ENCODE assay signal across 8 cellular contexts in the genomic region with DNA sequence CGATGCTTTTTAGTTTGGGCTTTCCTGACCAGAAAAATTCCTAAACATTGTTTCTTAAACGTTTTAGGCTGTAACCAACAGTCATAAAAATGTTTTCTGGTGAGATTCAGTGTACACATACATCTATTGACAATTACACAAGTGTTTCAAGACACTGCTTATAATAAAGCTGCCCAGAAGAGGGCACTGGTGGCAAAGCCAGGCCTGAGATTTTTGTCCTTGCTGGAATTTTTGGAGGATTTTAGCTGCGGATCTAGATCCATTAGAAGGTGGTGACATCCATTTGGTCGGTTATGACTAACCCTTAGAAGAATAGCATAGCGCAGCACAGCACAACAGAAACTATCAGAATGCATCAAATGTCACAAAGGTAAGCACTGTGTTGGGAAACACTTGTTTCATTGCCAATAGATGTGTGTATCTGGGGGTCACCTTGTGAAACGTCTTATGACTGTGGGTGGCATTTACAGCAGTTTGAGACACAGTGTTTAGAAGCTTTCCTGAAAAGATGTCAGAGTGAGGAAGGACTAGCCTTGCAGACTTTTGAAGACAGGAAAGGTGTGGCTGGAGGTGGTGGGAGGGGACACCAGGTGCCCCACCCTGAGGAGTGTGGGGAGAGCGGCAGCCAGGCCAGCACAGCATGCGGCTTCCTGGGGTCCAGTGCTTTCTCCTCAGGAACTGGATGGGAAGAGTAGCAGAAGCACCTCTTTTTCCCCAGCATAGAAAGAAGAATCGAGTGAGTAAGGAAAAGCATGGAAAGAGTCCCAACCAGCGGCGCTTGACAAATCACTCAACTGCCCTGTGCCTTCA. TPM values are rescaled to one million over a fixed set of nuclear protein-coding genes. Genes with fewer than 3 reads are reported as not detected.
A peak's percentile ranks its signal among the peaks of the same experiment; 100 is the strongest.
DNase-seq lines count a peak whose midpoint lies in the region; ATAC-seq and TF ChIP-seq lines count a peak whose summit lies in the region.

No MANE protein-coding gene starts in this region.

- H3K4me3 ChIP-seq in BLaER1 treated with 17β-estradiol and CSF1 and Interleukin-3, amounts not matched to agents 10 nM and 100 nM = no peak overlapping the region

- H3K9ac ChIP-seq in BLaER1 treated with 17β-estradiol and CSF1 and Interleukin-3, amounts not matched to agents 10 nM and 100 nM = no peak overlapping the region

- peaks cover 0 to 13% (median 0%) of the 10 kb centered on the region in 11 experiments; a peak in 2 of 22 replicates for H4K20me1 ChIP-seq in BLaER1 treated with 17β-estradiol and CSF1 and Interleukin-3, amounts not matched to agents 10 nM and 100 nM

- peaks cover 0 to 5% (median 0%) of the 10 kb centered on the region in 11 experiments; a peak in 5 of 22 replicates for H3K9me3 ChIP-seq in BLaER1 treated with 17β-estradiol and CSF1 and Interleukin-3, amounts not matched to agents 10 nM and 100 nM (replicated peaks in 1 of 11)

- in situ Hi-C loops in T47D (cut with HindIII; ENCODE audit: low pct_unique_long_range_greater_than_20kb, low sequenced_read_pairs) = no loop called here
- in situ Hi-C loops in GM13976 (cut with MboI; ENCODE audit: low sequenced_read_pairs, unreplicated experiment) = no loop called here

- peak overlapping the region in 6 of 11 experiments; percentile 3 to 75 (median 28); a peak in 7 of 22 replicates for H3K4me2 ChIP-seq in BLaER1 treated with 17β-estradiol and CSF1 and Interleukin-3, amounts not matched to agents 10 nM and 100 nM

- no peak for TF ChIP-seq CTCF in GM13976 (IDR thresholded peaks at IDR 0.05; ENCODE audit: borderline replicate concordance, control extremely low read depth, extremely low read depth, insufficient read depth, missing control alignments)

- H3K36me3 ChIP-seq in BLaER1 treated with 17β-estradiol and CSF1 and Interleukin-3, amounts not matched to agents 10 nM and 100 nM = no peaks in the 10 kb centered on the region

- DNase-seq in M059J (ENCODE audit: low read depth) (peak; percentile 33), T47D (ENCODE audit: low read depth in 1 of 2, low spot score in 1 of 2) (peak; percentile 23 to 82), lung microvascular endothelial cell (ENCODE audit: low read depth in 2 of 2) (peak; percentile 40 to 54), GM13976 (ENCODE audit: low spot score) (no peak)
- DNase-seq in stimulated activated CD4-positive, alpha-beta T cell treated with anti-CD3 and anti-CD28 coated beads, Interleukin-1b, Interleukin-23, amount 100 ng/mL, for 48 hours = no peak

- peaks cover 0 to 44% (median 12%) of the 10 kb centered on the region in 11 experiments; a peak in 14 of 22 replicates for H3K27me3 ChIP-seq in BLaER1 treated with 17β-estradiol and CSF1 and Interleukin-3, amounts not matched to agents 10 nM and 100 nM

- no peak for ATAC-seq in HG03457 (IDR thresholded peaks at IDR 0.05; ENCODE audit: unreplicated experiment)
- no peak for ATAC-seq in HG02840 (IDR thresholded peaks at IDR 0.05; ENCODE audit: low FRiP score, unreplicated experiment)

- peaks cover 6 to 88% (median 77%) of the 10 kb centered on the region in 10 experiments for H3K4me1 ChIP-seq in BLaER1 treated with 17β-estradiol and CSF1 and Interleukin-3, amounts not matched to agents 10 nM and 100 nM

- no peak overlapping the region for H3K27ac ChIP-seq in BLaER1 treated with 17β-estradiol and CSF1 and Interleukin-3, amounts not matched to agents 10 nM and 100 nM

RNA-seq across cellular contexts. Expression of a gene that starts 54.7 kb away (rescaled TPM):
- 42.1 and 43.0 TPM in 2 replicates for total RNA-seq in M059J (2014; rRNA removed; shearing (Covaris generic))
- 24.8 and 44.0 TPM in 2 replicates for total RNA-seq in lung microvascular endothelial cell

Comparison
In these comparisons a context has a peak if more than half of its experiments do, and no peak if none do; other contexts are left out.
1. DNase-seq: peak in M059J (single experiment), T47D (2 of 2) and lung microvascular endothelial cell (2 of 2); none in GM13976 (single experiment) and stimulated activated CD4-positive, alpha-beta T cell treated with anti-CD3 and anti-CD28 coated beads, Interleukin-1b, Interleukin-23, amount 100 ng/mL, for 48 hours (single experiment).